Comparison of ENCODE assay signal across 8 cellular contexts in the genomic region with DNA sequence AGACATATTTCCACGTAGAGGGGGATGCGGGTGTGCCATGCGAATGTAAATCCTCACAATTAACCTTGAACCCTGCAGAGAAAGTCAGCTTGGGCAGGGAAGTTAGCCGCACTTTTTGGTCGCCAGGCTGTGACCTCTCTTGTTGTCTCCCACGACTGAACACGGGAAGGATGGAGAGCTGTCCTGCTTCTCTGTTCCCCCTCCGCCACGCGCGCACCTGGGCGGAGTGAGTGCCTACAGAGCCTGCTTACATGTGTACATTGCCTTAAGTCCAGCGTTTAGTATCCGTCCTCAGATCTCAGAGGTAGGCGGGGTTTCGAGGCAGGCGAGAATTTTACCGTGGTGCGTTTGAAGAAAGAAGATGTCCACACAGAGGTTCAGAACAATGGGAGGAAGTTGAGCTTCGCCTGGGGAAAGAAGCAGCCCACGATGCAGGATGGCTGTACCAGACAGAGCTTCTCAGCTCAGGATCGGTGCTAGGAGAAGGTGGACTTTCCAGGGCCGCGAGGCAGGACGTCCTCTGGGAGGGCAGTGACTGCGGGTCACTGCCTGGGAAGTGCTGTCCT. TPM values are rescaled to one million over a fixed set of nuclear protein-coding genes. Genes with fewer than 3 reads are reported as not detected.
DNase-seq lines count a peak whose midpoint lies in the region; ATAC-seq lines count a peak whose summit lies in the region.

No MANE protein-coding gene starts in this region.

- H3K27ac Mint-ChIP-seq in CD4-positive, alpha-beta memory T cell, result peak overlapping the region; percentile 93 to 98 (median 97)

- peaks cover 26 to 44% (median 36%) of the 10 kb centered on the region in 4 donors for H3K4me1 Mint-ChIP-seq in CD4-positive, alpha-beta memory T cell

- DNase-seq in CD4-positive, alpha-beta memory T cell, result peak in 1 of 5 donors; percentile 48
- DNase-seq in SK-N-DZ (ENCODE audit: low spot score) (peak; percentile 71), T47D (ENCODE audit: low read depth in 1 of 2, low spot score in 1 of 2) (peak; percentile 73 to 90), iPS-NIHi7 (ENCODE audit: extremely low spot score) (peak; percentile 31)

- in situ Hi-C loops in T47D (cut with HindIII; ENCODE audit: low pct_unique_long_range_greater_than_20kb, low sequenced_read_pairs), result no loop called here

- H3K9me3 Mint-ChIP-seq in CD4-positive, alpha-beta memory T cell, result no peaks in the 10 kb centered on the region

- peak; percentile 8 for ATAC-seq in GM19372 (IDR thresholded peaks at IDR 0.05; ENCODE audit: low read depth, unreplicated experiment)
- ATAC-seq in HG03520 (IDR thresholded peaks at IDR 0.05; ENCODE audit: unreplicated experiment), result peak; percentile 3
- no peak for ATAC-seq in GM21526 (IDR thresholded peaks at IDR 0.05; ENCODE audit: low FRiP score, unreplicated experiment)

- CTCF ChIA-PET in CD4-positive, alpha-beta memory T cell (lab: Charles Lee; ENCODE audit: partially characterized antibody), result interaction anchor here (0.7 to 2.3 kb wide), 13 partner anchors 10 to 883 kb away, joined by 3 to 11 read pairs (median 5); no protein-coding TSS in a partner anchor

- POLR2A ChIA-PET in CD4-positive, alpha-beta memory T cell (lab: Charles Lee; ENCODE audit: partially characterized antibody), result interaction anchor here (0.6 to 2.0 kb wide), 7 partner anchors 14 to 1085 kb away, joined by 3 to 6 read pairs (median 3); partner anchors contain the start of gene WASHC2A

- no peaks in the 10 kb centered on the region for H3K36me3 ChIP-seq in CD4-positive, alpha-beta memory T cell (ENCODE audit: insufficient read depth, low read length)
- peaks cover 10% of the 10 kb centered on the region for H3K36me3 ChIP-seq in skeletal muscle satellite cell (ENCODE audit: insufficient read depth, low read length)

- peak overlapping the region; percentile 72 for H3K27ac ChIP-seq in CD4-positive, alpha-beta memory T cell (ENCODE audit: low read depth, low read length)

- no peaks in the 10 kb centered on the region for H3K9me3 ChIP-seq in CD4-positive, alpha-beta memory T cell (ENCODE audit: control insufficient read depth in 1 of 2, low read length in 2 of 2)
- no peaks in the 10 kb centered on the region for H3K9me3 ChIP-seq in skeletal muscle satellite cell (replicated peaks; ENCODE audit: low read length)

- no peaks in the 10 kb centered on the region for H3K27me3 ChIP-seq in CD4-positive, alpha-beta memory T cell (ENCODE audit: insufficient read depth, low read length)
- H3K27me3 ChIP-seq in skeletal muscle satellite cell (ENCODE audit: control insufficient read depth, insufficient read depth, low read length), result no peaks in the 10 kb centered on the region

- peaks cover 14 to 15% of the 10 kb centered on the region in 2 donors for H3K27me3 Mint-ChIP-seq in CD4-positive, alpha-beta memory T cell

- peak overlapping the region; percentile 88 for H3K4me2 ChIP-seq in skeletal muscle satellite cell (ENCODE audit: low read length)

- peak overlapping the region; percentile 92 to 98 (median 94) for H3K4me3 Mint-ChIP-seq in CD4-positive, alpha-beta memory T cell

- intact Hi-C loops in CD4-positive, alpha-beta memory T cell (cut with micrococcal nuclease), result loop anchor here (1.0 to 5.0 kb wide), 2 partner anchors 1083 to 1233 kb away; partner anchors contain the start of genes MAPK8 and SGMS1

- peaks cover 0 to 21% of the 10 kb centered on the region in 2 donors for H3K36me3 Mint-ChIP-seq in CD4-positive, alpha-beta memory T cell

- peaks cover 17% of the 10 kb centered on the region for H3K4me1 ChIP-seq in CD4-positive, alpha-beta memory T cell (ENCODE audit: insufficient read depth, low read length)
- H3K4me1 ChIP-seq in skeletal muscle satellite cell (ENCODE audit: control insufficient read depth, insufficient read depth, low read length), result peaks cover 41% of the 10 kb centered on the region

- peak overlapping the region; percentile 93 for H3K9ac ChIP-seq in skeletal muscle satellite cell (ENCODE audit: low read depth, low read length)

- peak overlapping the region; percentile 77 to 78 for H3K4me3 ChIP-seq in CD4-positive, alpha-beta memory T cell (ENCODE audit: low read length in 2 of 2)
- peak overlapping the region; percentile 73 for H3K4me3 ChIP-seq in skeletal muscle satellite cell (ENCODE audit: low read length)

RNA-seq across cellular contexts. Expression of gene ERCC6, which starts 0.5 kb away (rescaled TPM):
- 10 to 100 TPM; 46.0 to 46.7 TPM for total RNA-seq in CD4-positive, alpha-beta memory T cell
- 10 to 100 TPM in 1 of 2 donors, 1 to 10 TPM in 1; 7.3 to 10.1 TPM for polyA plus RNA-seq in CD4-positive, alpha-beta memory T cell
- 6.4 and 6.8 TPM in 2 replicates for polyA plus RNA-seq in SK-N-DZ (2014; cell fraction: cytosol; rRNA removed)
- 6.7 and 8.2 TPM in 2 replicates for polyA plus RNA-seq in SK-N-DZ (2014; cell fraction: nucleus; rRNA removed)
- 15.5 and 20.8 TPM in 2 replicates for total RNA-seq in skeletal muscle satellite cell (2012; rRNA removed)
